ENCODE assay signal across 10 cellular contexts in genomic region chr11:58562375-58562800, GRCh38. TPM values are rescaled to one million over a fixed set of nuclear protein-coding genes. Genes with fewer than 3 reads are reported as not detected.
A peak's percentile ranks its signal among the peaks of the same experiment; 100 is the strongest.
DNase-seq lines count a peak whose midpoint lies in the region; ATAC-seq and TF ChIP-seq lines count a peak whose summit lies in the region.
"Had no signal": no experiment of that assay in that cellular context is flagged by ENCODE, and none has a peak within 500 bp of the region (broad histone marks: within the 10 kb centered on the region; RNA-seq: fewer than 3 reads in every experiment).

No MANE protein-coding gene starts in this region.

- H3K27me3 ChIP-seq in esophagus squamous epithelium, result no peaks in the 10 kb centered on the region
- H3K27me3 ChIP-seq: MG63 had no signal

- TF ChIP-seq POLR2A in GM18505 (IDR thresholded peaks at IDR 0.05; ENCODE audit: borderline replicate concordance, extremely low read depth, insufficient read depth, insufficient read length) (no peak), esophagus squamous epithelium (IDR thresholded peaks at IDR 0.05) (no peak)

- H3K4me1 ChIP-seq in esophagus squamous epithelium, result peaks cover 0 to 5% (median 0%) of the 10 kb centered on the region in 3 donors

- no peaks in the 10 kb centered on the region for H3K9me3 ChIP-seq in esophagus squamous epithelium
- H3K9me3 ChIP-seq: MG63 had no signal

- no peak for DNase-seq in left lobe of liver (ENCODE audit: low spot score)
- no peak for DNase-seq in esophagus squamous epithelium (lab: John Stamatoyannopoulos, UW)
- no peak for DNase-seq in activated CD8-positive, alpha-beta memory T cell treated with anti-CD3 and anti-CD28 coated beads, Interleukin-2, amount 50 U/mL, for 48 hours
- no peak for DNase-seq in NCI-H2029 (lab: John Stamatoyannopoulos, UW)
- no peak for DNase-seq in NOMO-1 treated with DMSO at 0.1 percent for 48 hours (lab: John Stamatoyannopoulos, UW; ENCODE audit: unreplicated experiment)
- DNase-seq: MG63 had no signal

- peak; percentile 70 for ATAC-seq in GM18505 (IDR thresholded peaks at IDR 0.05; ENCODE audit: unreplicated experiment)
- ATAC-seq in GM21717 (IDR thresholded peaks at IDR 0.05; ENCODE audit: unreplicated experiment), result peak; percentile 80
- peak; percentile 67 for ATAC-seq in HG03520 (IDR thresholded peaks at IDR 0.05; ENCODE audit: unreplicated experiment)
- peak; percentile 57 for ATAC-seq in left lobe of liver

- intact Hi-C loops in esophagus squamous epithelium (cut with DNase I), result no loop called here

- no peak overlapping the region for H3K27ac ChIP-seq in esophagus squamous epithelium

- TF ChIP-seq CTCF in esophagus squamous epithelium (IDR thresholded peaks at IDR 0.05), result no peak

- H3K4me3 ChIP-seq in esophagus squamous epithelium, result no peak overlapping the region
- H3K4me3 ChIP-seq: MG63 had no signal

- H3K36me3 ChIP-seq in esophagus squamous epithelium, result peaks cover 0 to 9% (median 0%) of the 10 kb centered on the region in 3 donors

RNA-seq across cellular contexts. Expression of gene LPXN, which starts 13.3 kb away (rescaled TPM):
- total RNA-seq in left lobe of liver (3.4 TPM), esophagus squamous epithelium (10 to 100 TPM in 1 of 4 donors, 1 to 10 TPM in 3; 1.7 to 12.4 (median 4.4) TPM)

RNA-seq across cellular contexts. Expression of gene ZFP91, which starts 16.5 kb away (rescaled TPM):
- total RNA-seq in left lobe of liver (19.3 TPM), esophagus squamous epithelium (10 to 100 TPM; 26.6 to 48.6 (median 40.5) TPM)

RNA-seq across cellular contexts. Expression of gene OR5B21, which starts 54.5 kb away (rescaled TPM):
- total RNA-seq in left lobe of liver (not detected), esophagus squamous epithelium (not detected)
- total RNA-seq: liver had no signal
